In genomic region chr7:141369422-141369821, GRCh38 we compare ENCODE assay signal across 17 cellular contexts.
DNase-seq lines count a peak whose midpoint lies in the region; ATAC-seq and TF ChIP-seq lines count a peak whose summit lies in the region.
"Had no signal": no experiment of that assay in that cellular context is flagged by ENCODE, and none has a peak within 500 bp of the region (broad histone marks: within the 10 kb centered on the region; RNA-seq: fewer than 3 reads in every experiment).

No MANE protein-coding gene starts in this region.

- no peaks in the 10 kb centered on the region for H3K9me3 Mint-ChIP-seq in GM23338
- H3K9me3 Mint-ChIP-seq in neural progenitor cell, result peaks cover 2% of the 10 kb centered on the region
- H3K9me3 Mint-ChIP-seq: natural killer cell treated with Interleukin-12 subunit alpha and Interleukin-12 subunit beta and Interleukin-15 and Interleukin-18, amount 100 ng/mL, for 72 hours had no signal

- no peak overlapping the region for H3K4me3 Mint-ChIP-seq in GM23338
- no peak overlapping the region for H3K4me3 Mint-ChIP-seq in neural progenitor cell
- H3K4me3 Mint-ChIP-seq: B cell; natural killer cell treated with Interleukin-12 subunit alpha and Interleukin-12 subunit beta and Interleukin-15 and Interleukin-18, amount 100 ng/mL, for 72 hours had no signal

- TF ChIP-seq CTCF in GM23338 (conservative IDR thresholded peaks at IDR 0.05; ENCODE audit: low read depth in 2 of 2) (no peak), neural progenitor cell (IDR thresholded peaks at IDR 0.05) (no peak), BE2C (IDR thresholded peaks at IDR 0.05; ENCODE audit: low read depth, low read length) (no peak)

- H3K9me3 ChIP-seq in neural progenitor cell (ENCODE audit: low read depth) (no peaks in the 10 kb centered on the region), BE2C (no peaks in the 10 kb centered on the region)
- H3K9me3 ChIP-seq: upper lobe of left lung had no signal

- H3K4me2 ChIP-seq in GM23338, result no peak overlapping the region
- H3K4me2 ChIP-seq in neural progenitor cell, result peak overlapping the region; percentile 19

- H3K27ac Mint-ChIP-seq in GM23338, result peak overlapping the region; percentile 29
- H3K27ac Mint-ChIP-seq in neural progenitor cell, result no peak overlapping the region
- H3K27ac Mint-ChIP-seq: B cell; natural killer cell treated with Interleukin-12 subunit alpha and Interleukin-12 subunit beta and Interleukin-15 and Interleukin-18, amount 100 ng/mL, for 72 hours had no signal

- peaks cover 8% of the 10 kb centered on the region for H3K9me2 ChIP-seq in GM23338 (ENCODE audit: insufficient read depth)

- H3K36me3 ChIP-seq in GM23338 (ENCODE audit: insufficient read depth) (no peaks in the 10 kb centered on the region), neural progenitor cell (no peaks in the 10 kb centered on the region), BE2C (no peaks in the 10 kb centered on the region; the same call in 1 of the 2 replicates)
- H3K36me3 ChIP-seq: upper lobe of left lung had no signal

- H3K27ac ChIP-seq in GM23338 (ENCODE audit: low read depth) (no peak overlapping the region), neural progenitor cell (no peak overlapping the region)
- H3K27ac ChIP-seq: upper lobe of left lung had no signal

- H3K4me1 Mint-ChIP-seq in GM23338 (peaks cover 33% of the 10 kb centered on the region), neural progenitor cell (peaks cover 28% of the 10 kb centered on the region)
- H3K4me1 Mint-ChIP-seq: B cell had no signal

- intact Hi-C loops in Right ventricle myocardium superior (cut with DNase I), result no loop called here

- H3F3A ChIP-seq in GM23338 (replicated peaks; ENCODE audit: low read depth), result no peaks in the 10 kb centered on the region
- H3F3A ChIP-seq in neural progenitor cell (ENCODE audit: low read depth), result peaks cover 25% of the 10 kb centered on the region

- H3K79me2 ChIP-seq in GM23338 (replicated peaks; ENCODE audit: insufficient read depth) (no peaks in the 10 kb centered on the region), neural progenitor cell (ENCODE audit: low read depth) (no peaks in the 10 kb centered on the region)

- H3K4me1 ChIP-seq in GM23338 (ENCODE audit: insufficient read depth) (peaks cover 16% of the 10 kb centered on the region), neural progenitor cell (peaks cover 48% of the 10 kb centered on the region), BE2C (peaks cover 3% of the 10 kb centered on the region; the same call in 1 of the 2 replicates)

- no peak for DNase-seq in GM23338 (ENCODE audit: low spot score)
- DNase-seq in NCI-H2171 treated with DMSO at 0.1 percent for 48 hours (lab: John Stamatoyannopoulos, UW), result peak; percentile 37
- peak; percentile 53 for DNase-seq in Right ventricle myocardium superior
- DNase-seq in neural progenitor cell (ENCODE audit: low spot score), result no peak
- no peak for DNase-seq in NCI-H146 treated with DMSO at 0.1 percent for 48 hours (lab: John Stamatoyannopoulos, UW; ENCODE audit: unreplicated experiment)
- no peak for DNase-seq in stimulated activated CD4-positive, alpha-beta T cell treated with anti-CD3 and anti-CD28 coated beads, Interleukin-4, amount 100 ng/mL, for 1 hour
- no peak for DNase-seq in BE2C
- DNase-seq: activated T-cell treated with anti-CD3 and anti-CD28 coated beads, Interleukin-2, amount 50 U/mL, for 1 hour; DMS53; NCI-H2081 treated with DMSO at 0.1 percent for 48 hours; OCI-M1; stimulated activated CD4-positive, alpha-beta T cell treated with anti-CD3 and anti-CD28 coated beads, Interleukin-4, amount 100 ng/mL, for 4 hours had no signal

- H4K20me1 ChIP-seq in GM23338 (replicated peaks; ENCODE audit: insufficient read depth) (no peaks in the 10 kb centered on the region; the same call in 1 of the 2 replicates), neural progenitor cell (ENCODE audit: low read depth) (no peaks in the 10 kb centered on the region)

- no peak overlapping the region for H3K9ac ChIP-seq in neural progenitor cell

- ATAC-seq in GM23338, result no peak
- ATAC-seq in Right ventricle myocardium superior (ENCODE audit: poor library complexity), result peak; percentile 76
- ATAC-seq in HG02678 (IDR thresholded peaks at IDR 0.05; ENCODE audit: unreplicated experiment), result no peak
- ATAC-seq: natural killer cell treated with Interleukin-12 subunit alpha and Interleukin-12 subunit beta and Interleukin-15 and Interleukin-18, amount 100 ng/mL, for 72 hours; SK-N-SH treated with all-trans-retinoic acid at 6 μM for 48 hours had no signal

- no peaks in the 10 kb centered on the region for H3K27me3 ChIP-seq in GM23338 (ENCODE audit: insufficient read depth)
- H3K27me3 ChIP-seq in neural progenitor cell, result no peaks in the 10 kb centered on the region
- H3K27me3 ChIP-seq in BE2C, result no peaks in the 10 kb centered on the region
- H3K27me3 ChIP-seq: upper lobe of left lung had no signal

- H2AFZ ChIP-seq in GM23338, result no peak overlapping the region
- H2AFZ ChIP-seq in neural progenitor cell (replicated peaks), result peak overlapping the region; percentile 54

- H3K4me3 ChIP-seq in GM23338, result no peak overlapping the region
- no peak overlapping the region for H3K4me3 ChIP-seq in neural progenitor cell
- no peak overlapping the region for H3K4me3 ChIP-seq in BE2C (ENCODE audit: low read depth, low read length)
- H3K4me3 ChIP-seq: upper lobe of left lung had no signal

- H3K36me3 Mint-ChIP-seq in GM23338 (ENCODE audit: low read depth) (no peaks in the 10 kb centered on the region), neural progenitor cell (no peaks in the 10 kb centered on the region)
- H3K36me3 Mint-ChIP-seq: natural killer cell treated with Interleukin-12 subunit alpha and Interleukin-12 subunit beta and Interleukin-15 and Interleukin-18, amount 100 ng/mL, for 72 hours had no signal

- H3K27me3 Mint-ChIP-seq in GM23338 (ENCODE audit: insufficient read depth, low read depth, poor library complexity), result peaks cover 16% of the 10 kb centered on the region
- no peaks in the 10 kb centered on the region for H3K27me3 Mint-ChIP-seq in neural progenitor cell (ENCODE audit: insufficient read depth, low read depth)

TF ChIP-seq in GM23338, 12 proteins besides CTCF, POLR2A, EP300 and RAD21:
- TF ChIP-seq POLR2AphosphoS5 (IDR thresholded peaks at IDR 0.05; ENCODE audit: low read depth) (no peak), EZH2 (IDR thresholded peaks at IDR 0.05; ENCODE audit: low read depth, unreplicated experiment) (no peak), NANOG (IDR thresholded peaks at IDR 0.05; ENCODE audit: borderline replicate concordance) (no peak)
TF ChIP-seq in GM23338: peak in this region for 0.

Comparison
In these comparisons a context has a peak if more than half of its experiments do, and no peak if none do; other contexts are left out.
1. DNase-seq: peak in NCI-H2171 treated with DMSO at 0.1 percent for 48 hours (single experiment) and Right ventricle myocardium superior (single experiment); none in GM23338 (single experiment), neural progenitor cell (single experiment), NCI-H146 treated with DMSO at 0.1 percent for 48 hours (single experiment), stimulated activated CD4-positive, alpha-beta T cell treated with anti-CD3 and anti-CD28 coated beads, Interleukin-4, amount 100 ng/mL, for 1 hour (single experiment) and BE2C (single experiment).